In genomic region chr17:34012709-34013375, GRCh38 we compare ENCODE assay signal across 27 cellular contexts.
"Had no signal": no experiment of that assay in that cellular context is flagged by ENCODE, and none has a peak within 500 bp of the region (broad histone marks: within the 10 kb centered on the region; RNA-seq: fewer than 3 reads in every experiment).

No MANE protein-coding gene starts in this region.

- H3K36me3 ChIP-seq: gastroesophageal sphincter, pancreas, prostate gland, tibial nerve had no signal

- H3K9me3 ChIP-seq: body of pancreas, gastroesophageal sphincter, pancreas, prostate gland, tibial nerve had no signal

- DNase-seq: activated B cell treated with CpG ODN at 0.5 μM for 24 hours; activated CD4-positive, alpha-beta T cell treated with anti-CD3 and anti-CD28 coated beads, Interleukin-2, amount 50 U/mL, for 1 hour; activated CD8-positive, alpha-beta memory T cell treated with anti-CD3 and anti-CD28 coated beads, Interleukin-2, amount 10 ng/mL, durations not matched to agents 7 days and 5 days; activated CD8-positive, alpha-beta T cell treated with anti-CD3 and anti-CD28 coated beads, Interleukin-2, amount 10 ng/mL, durations not matched to agents 7 days and 5 days; activated naive CD4-positive, alpha-beta T cell; activated T-cell treated with anti-CD3 and anti-CD28 coated beads, Interleukin-2, amount 50 U/mL, for 48 hours; aorta; body of pancreas; dermis blood vessel endothelial cell; effector CD4-positive, alpha-beta T cell; immature natural killer cell; kidney; left colon; mammary epithelial cell; naive B cell; nephron progenitor cell; pancreas; stimulated activated CD4-positive, alpha-beta T cell treated with anti-CD3 and anti-CD28 coated beads, Interleukin-15, amount 100 ng/mL, for 24 hours; stimulated activated CD4-positive, alpha-beta T cell treated with anti-CD3 and anti-CD28 coated beads, Interleukin-2, amount 100 ng/mL, for 24 hours; stimulated activated naive CD4-positive, alpha-beta T cell treated with Interleukin-2 at 50 U/mL for 16 hours; T-helper 17 cell; T1000 had no signal

- H3K4me3 ChIP-seq: body of pancreas, gastroesophageal sphincter, hepatocyte, pancreas, prostate gland, tibial nerve had no signal

- H3K27me3 ChIP-seq: body of pancreas, hepatocyte, pancreas, tibial nerve had no signal

- H3K27ac ChIP-seq: body of pancreas, epithelial cell of prostate, gastroesophageal sphincter, hepatocyte, pancreas, prostate gland, tibial nerve had no signal

- H3K4me1 ChIP-seq: body of pancreas, gastroesophageal sphincter, pancreas, prostate gland, tibial nerve had no signal
